In the genomic region with DNA sequence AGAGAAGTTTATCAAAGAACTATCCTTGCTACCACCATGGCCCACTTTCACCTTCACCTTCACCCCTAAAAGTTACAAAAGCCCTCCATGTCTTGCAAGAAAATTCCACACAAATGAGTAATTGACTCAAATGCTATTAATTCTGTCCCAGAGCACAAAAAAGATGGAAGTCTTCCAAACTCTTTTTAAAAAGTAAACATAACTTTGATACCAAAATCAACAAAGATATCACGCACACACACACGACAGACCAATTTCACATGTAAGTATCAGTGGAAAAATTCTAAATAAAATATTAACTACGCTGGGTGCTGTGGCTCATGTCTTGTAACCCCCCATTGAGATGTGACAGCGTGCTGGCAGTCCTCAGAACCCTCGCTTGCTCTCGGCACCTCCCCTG, we compare ENCODE assay signal across 10 cellular contexts. TPM values are rescaled to one million over a fixed set of nuclear protein-coding genes. Genes with fewer than 3 reads are reported as not detected.
A peak's percentile ranks its signal among the peaks of the same experiment; 100 is the strongest.
DNase-seq lines count a peak whose midpoint lies in the region; ATAC-seq and TF ChIP-seq lines count a peak whose summit lies in the region.
"Had no signal": no experiment of that assay in that cellular context is flagged by ENCODE, and none has a peak within 500 bp of the region (broad histone marks: within the 10 kb centered on the region; RNA-seq: fewer than 3 reads in every experiment).

No MANE protein-coding gene starts in this region.

- H3K9ac ChIP-seq in SU-DHL-6 (ENCODE audit: low read length) (peak overlapping the region; percentile 73), H9 (ENCODE audit: extremely low read depth, insufficient read length, low read length) (no peak overlapping the region)

- H2BK20ac ChIP-seq in H9 (ENCODE audit: low read depth, low read length, poor library complexity, severe bottlenecking), result no peak overlapping the region

- H4K91ac ChIP-seq in H9 (ENCODE audit: insufficient read length, low read depth, low read length), result no peak overlapping the region

- peaks cover 24% of the 10 kb centered on the region for H3K4me1 Mint-ChIP-seq in GM23338
- peaks cover 32% of the 10 kb centered on the region for H3K4me1 Mint-ChIP-seq in stimulated activated memory B cell treated with anti-CD40 and anti-IgM and Interleukin-4, amounts not matched to agents 10 μg/mL and 1 μg/mL and 100 μg/mL, for 72 hours
- H3K4me1 Mint-ChIP-seq in H9, result peaks cover 20 to 22% of the 10 kb centered on the region in 2 experiments

- H3K4me2 ChIP-seq in GM23338, result no peak overlapping the region
- H3K4me2 ChIP-seq in SU-DHL-6 (ENCODE audit: low read depth, low read length, poor library complexity, severe bottlenecking), result peak overlapping the region; percentile 69
- H3K4me2 ChIP-seq in H9 (ENCODE audit: insufficient read depth, insufficient read length, low read length), result no peak overlapping the region

- H3K4me3 ChIP-seq in GM23338, result no peak overlapping the region
- no peak overlapping the region for H3K4me3 ChIP-seq in SU-DHL-6 (ENCODE audit: insufficient read depth, low read length, poor library complexity, severe bottlenecking)

- peaks cover 3% of the 10 kb centered on the region for H3K23me2 ChIP-seq in H9 (ENCODE audit: insufficient read length, low read depth, low read length, poor library complexity, severe bottlenecking)

- no peak for TF ChIP-seq CTCF in GM23338 (conservative IDR thresholded peaks at IDR 0.05; ENCODE audit: low read depth in 2 of 2)
- TF ChIP-seq CTCF in SU-DHL-6 (IDR thresholded peaks at IDR 0.05; ENCODE audit: insufficient read depth, low read length, poor library complexity, severe bottlenecking), result no peak
- TF ChIP-seq CTCF in foreskin keratinocyte (conservative IDR thresholded peaks at IDR 0.05), result no peak
- TF ChIP-seq CTCF in H9 (conservative IDR thresholded peaks at IDR 0.05), result no peak

- peaks cover 3% of the 10 kb centered on the region for H3K79me1 ChIP-seq in H9 (ENCODE audit: insufficient read depth, low read depth, low read length, poor library complexity, severe bottlenecking)

- H4K8ac ChIP-seq in H9 (replicated peaks; ENCODE audit: insufficient read length, low read depth, low read length), result no peak overlapping the region

- no peak for DNase-seq in GM23338 (ENCODE audit: low spot score)
- no peak for DNase-seq in foreskin keratinocyte
- DNase-seq in foreskin melanocyte, result no peak
- DNase-seq in H9, result no peak
- DNase-seq: effector CD4-positive, alpha-beta T cell; GOT3 had no signal

- H2AK5ac ChIP-seq in H9 (ENCODE audit: insufficient read length, low read length), result no peak overlapping the region

- H3K4me1 ChIP-seq in GM23338 (ENCODE audit: insufficient read depth) (peaks cover 10% of the 10 kb centered on the region), foreskin keratinocyte (peaks cover 9% of the 10 kb centered on the region), H9 (ENCODE audit: insufficient read depth, low read length) (peaks cover 3% of the 10 kb centered on the region; the same call in 1 of the 2 replicates)

- H3T11ph ChIP-seq in H9 (ENCODE audit: low read length), result no peak overlapping the region

- H3K27me3 Mint-ChIP-seq in GM23338 (ENCODE audit: insufficient read depth, low read depth, poor library complexity) (peaks cover 6% of the 10 kb centered on the region), H9 (ENCODE audit: low read depth) (no peaks in the 10 kb centered on the region)
- H3K27me3 Mint-ChIP-seq in stimulated activated memory B cell treated with anti-CD40 and anti-IgM and Interleukin-4, amounts not matched to agents 10 μg/mL and 1 μg/mL and 100 μg/mL, for 72 hours, result no peaks in the 10 kb centered on the region

- H3K79me2 ChIP-seq in GM23338 (replicated peaks; ENCODE audit: insufficient read depth) (peaks cover 10% of the 10 kb centered on the region; the same call in 1 of the 2 replicates), SU-DHL-6 (ENCODE audit: insufficient read depth, low read length) (peaks cover 27% of the 10 kb centered on the region), H9 (ENCODE audit: insufficient read depth, low read length) (no peaks in the 10 kb centered on the region)

- H3K4ac ChIP-seq in H9 (ENCODE audit: low read depth, low read length), result no peak overlapping the region

- H3K36me3 ChIP-seq in GM23338 (ENCODE audit: insufficient read depth) (no peaks in the 10 kb centered on the region), SU-DHL-6 (ENCODE audit: low read length) (no peaks in the 10 kb centered on the region)

- H3K4me3 Mint-ChIP-seq in GM23338 (peak overlapping the region; percentile 44; the same call in 1 of the 3 replicates), H9 (peak overlapping the region in 1 of 2 experiments; percentile 4; a peak in 1 of 5 replicates)
- peak overlapping the region; percentile 42 for H3K4me3 Mint-ChIP-seq in stimulated activated memory B cell treated with anti-CD40 and anti-IgM and Interleukin-4, amounts not matched to agents 10 μg/mL and 1 μg/mL and 100 μg/mL, for 72 hours

- H3K36me3 Mint-ChIP-seq in GM23338 (ENCODE audit: low read depth) (peaks cover 9% of the 10 kb centered on the region), H9 (ENCODE audit: insufficient read depth in 1 of 3, low read depth in 3 of 3) (peaks cover 3 to 9% (median 4%) of the 10 kb centered on the region in 3 experiments; a peak in 1 of 7 replicates)
- H3K36me3 Mint-ChIP-seq in stimulated activated memory B cell treated with anti-CD40 and anti-IgM and Interleukin-4, amounts not matched to agents 10 μg/mL and 1 μg/mL and 100 μg/mL, for 72 hours, result no peaks in the 10 kb centered on the region

- H2BK12ac ChIP-seq in H9 (ENCODE audit: insufficient read length, low read depth, low read length), result no peak overlapping the region

- no peak overlapping the region for H3K23ac ChIP-seq in H9 (ENCODE audit: insufficient read length, low read depth, low read length)

- H3K27ac Mint-ChIP-seq in GM23338, result peak overlapping the region; percentile 94
- peak overlapping the region; percentile 97 for H3K27ac Mint-ChIP-seq in stimulated activated memory B cell treated with anti-CD40 and anti-IgM and Interleukin-4, amounts not matched to agents 10 μg/mL and 1 μg/mL and 100 μg/mL, for 72 hours
- peak overlapping the region in 1 of 3 experiments; percentile 98; a peak in 2 of 7 replicates for H3K27ac Mint-ChIP-seq in H9

- no peak overlapping the region for H4K5ac ChIP-seq in H9 (ENCODE audit: insufficient read length, low read depth, low read length)

- H3K27me3 ChIP-seq in GM23338 (ENCODE audit: insufficient read depth), result no peaks in the 10 kb centered on the region
- no peaks in the 10 kb centered on the region for H3K27me3 ChIP-seq in SU-DHL-6 (ENCODE audit: low read length)
- no peaks in the 10 kb centered on the region for H3K27me3 ChIP-seq in foreskin keratinocyte
- H3K27me3 ChIP-seq in H9 (ENCODE audit: insufficient read depth, low read length), result no peaks in the 10 kb centered on the region

- no peak overlapping the region for H3K18ac ChIP-seq in H9 (ENCODE audit: insufficient read length, low read depth, low read length)

- no peak overlapping the region for H3K56ac ChIP-seq in H9 (ENCODE audit: insufficient read length, low read depth, low read length)

- H2BK15ac ChIP-seq in H9 (ENCODE audit: low read depth, low read length), result no peak overlapping the region

- H3K9me3 Mint-ChIP-seq in GM23338 (peaks cover 4% of the 10 kb centered on the region; the same call in 1 of the 3 replicates), H9 (peaks cover 0 to 5% of the 10 kb centered on the region in 2 experiments; a peak in 4 of 5 replicates)
- no peaks in the 10 kb centered on the region for H3K9me3 Mint-ChIP-seq in stimulated activated memory B cell treated with anti-CD40 and anti-IgM and Interleukin-4, amounts not matched to agents 10 μg/mL and 1 μg/mL and 100 μg/mL, for 72 hours

- no peak overlapping the region for H2BK5ac ChIP-seq in H9 (ENCODE audit: insufficient read length, low read length)

- no peaks in the 10 kb centered on the region for H3K9me3 ChIP-seq in SU-DHL-6 (ENCODE audit: insufficient read depth, low read length)
- no peaks in the 10 kb centered on the region for H3K9me3 ChIP-seq in H9 (ENCODE audit: control insufficient read depth, low read depth, low read length)

- WGBS in H9 (ENCODE audit: extremely low coverage, insufficient read length, low lambda C conversion rate), result no CpG with 5 or more reads among the region's 6 CpGs

- no peak overlapping the region for H3K14ac ChIP-seq in H9 (ENCODE audit: insufficient read depth, low read length)

- H3K27ac ChIP-seq in GM23338 (ENCODE audit: low read depth) (no peak overlapping the region), SU-DHL-6 (ENCODE audit: low read depth, low read length) (peak overlapping the region; percentile 72), foreskin keratinocyte (peak overlapping the region; percentile 17), H9 (ENCODE audit: insufficient read length, low read depth, low read length) (no peak overlapping the region)

- H2BK120ac ChIP-seq in H9 (ENCODE audit: low read depth, low read length, poor library complexity, severe bottlenecking), result no peak overlapping the region

- H2AFZ ChIP-seq in GM23338 (no peak overlapping the region), SU-DHL-6 (ENCODE audit: low read depth, low read length, severe bottlenecking) (no peak overlapping the region), H9 (ENCODE audit: low read length) (no peak overlapping the region)

- H3F3A ChIP-seq in GM23338 (replicated peaks; ENCODE audit: low read depth) (no peaks in the 10 kb centered on the region), SU-DHL-6 (ENCODE audit: insufficient read depth) (no peaks in the 10 kb centered on the region)

- no peak for ATAC-seq in GM23338
- ATAC-seq in foreskin keratinocyte, result no peak
- no peak for ATAC-seq in stimulated activated memory B cell treated with anti-CD40 and anti-IgM and Interleukin-4, amounts not matched to agents 10 μg/mL and 1 μg/mL and 100 μg/mL, for 72 hours
- ATAC-seq in HG02610 (IDR thresholded peaks at IDR 0.05; ENCODE audit: unreplicated experiment), result no peak
- no peak for ATAC-seq in GM19452 (IDR thresholded peaks at IDR 0.05; ENCODE audit: unreplicated experiment)

- H3K9me2 ChIP-seq in GM23338 (ENCODE audit: insufficient read depth), result no peaks in the 10 kb centered on the region
- no peaks in the 10 kb centered on the region for H3K9me2 ChIP-seq in SU-DHL-6 (replicated peaks; ENCODE audit: insufficient read depth, low read length)

- no peaks in the 10 kb centered on the region for H4K20me1 ChIP-seq in GM23338 (replicated peaks; ENCODE audit: insufficient read depth)
- no peaks in the 10 kb centered on the region for H4K20me1 ChIP-seq in SU-DHL-6 (ENCODE audit: low read depth, low read length)
- no peaks in the 10 kb centered on the region for H4K20me1 ChIP-seq in H9 (ENCODE audit: control insufficient read depth, insufficient read depth, insufficient read length)

TF ChIP-seq in GM23338, 12 proteins besides CTCF, POLR2A, EP300 and RAD21 (continues in another document):
- TF ChIP-seq NANOG (IDR thresholded peaks at IDR 0.05; ENCODE audit: borderline replicate concordance), result no peak

RNA-seq across cellular contexts. Expression of gene MCCC1, which starts 1.1 kb away (rescaled TPM):
- total RNA-seq in GM23338 (2014; rRNA removed; shearing (Covaris generic)), result 20.2 and 24.4 TPM in 2 replicates
- polyA plus RNA-seq in GM23338 (2016; fragmentation: Nextera tagmentation; extraction: Ambion mirVana), result 16.5 and 24.2 TPM in 2 replicates
- 11.6 and 12.9 TPM in 2 replicates for total RNA-seq in foreskin keratinocyte
- polyA plus RNA-seq in foreskin keratinocyte, result 10.4 and 13.5 TPM in 2 replicates
- total RNA-seq in H9 (2021), result 18.3 and 21.1 TPM in 2 replicates

Comparison
In these comparisons a context has a peak if more than half of its experiments do, and no peak if none do; other contexts are left out.
1. H3K27ac ChIP-seq: peak in SU-DHL-6 (single experiment) and foreskin keratinocyte (single experiment); none in GM23338 (single experiment) and H9 (single experiment).